In the genomic region with DNA sequence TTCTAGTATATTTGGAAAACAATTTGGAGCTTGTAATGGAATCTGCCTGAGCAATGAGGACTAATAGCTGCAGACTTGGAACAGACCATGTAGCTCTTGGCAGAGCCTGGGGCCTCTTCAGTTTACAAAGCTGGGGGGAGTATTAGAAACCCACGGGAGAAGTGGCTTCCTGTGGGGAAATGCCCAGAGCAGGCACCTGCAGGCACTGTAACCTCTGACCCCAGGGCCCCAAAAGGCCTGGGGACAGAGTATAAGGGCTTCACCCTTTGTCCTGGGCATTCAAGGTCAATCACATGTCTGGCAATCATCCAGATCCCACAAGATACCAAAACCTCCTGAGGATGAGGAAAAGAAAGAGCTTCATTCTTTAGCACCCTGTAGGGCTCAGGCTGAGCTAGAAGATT, we compare ENCODE assay signal across 8 cellular contexts. TPM values are rescaled to one million over a fixed set of nuclear protein-coding genes. Genes with fewer than 3 reads are reported as not detected.
DNase-seq lines count a peak whose midpoint lies in the region; ATAC-seq and TF ChIP-seq lines count a peak whose summit lies in the region.

No MANE protein-coding gene starts in this region.

- ATAC-seq in body of pancreas (peak; percentile 58), left colon (peak; percentile 19), HG03342 (IDR thresholded peaks at IDR 0.05; ENCODE audit: unreplicated experiment) (no peak), GM21723 (IDR thresholded peaks at IDR 0.05; ENCODE audit: unreplicated experiment) (no peak)

- peaks cover 3% of the 10 kb centered on the region for H4K20me1 ChIP-seq in smooth muscle cell (ENCODE audit: low read depth)

- H3K9me3 ChIP-seq in body of pancreas, result no peaks in the 10 kb centered on the region
- H3K9me3 ChIP-seq in stomach, result no peaks in the 10 kb centered on the region
- H3K9me3 ChIP-seq in smooth muscle cell (replicated peaks; ENCODE audit: low read depth), result no peaks in the 10 kb centered on the region

- H3K27ac ChIP-seq in body of pancreas (peak overlapping the region in 3 of 4 donors; percentile 53 to 65 (median 58)), stomach (peak overlapping the region; percentile 64 to 89 (median 83)), smooth muscle cell (ENCODE audit: low read depth) (no peak overlapping the region)

- no peak for TF ChIP-seq EP300 in stomach (IDR thresholded peaks at IDR 0.05)

- H3K4me3 ChIP-seq in body of pancreas, result no peak overlapping the region
- no peak overlapping the region for H3K4me3 ChIP-seq in stomach
- no peak overlapping the region for H3K4me3 ChIP-seq in smooth muscle cell

- WGBS in body of pancreas, 2 donors, result 0% methylated on average over 1 of the region's 1 CpG
- WGBS in stomach, 5 donors, result 0 to 10% (median 0%) methylated on average over 1 of the region's 1 CpG
- WGBS in smooth muscle cell (ENCODE audit: low lambda C conversion rate), result 26% methylated on average over 1 of the region's 1 CpG

- H3K79me2 ChIP-seq in smooth muscle cell (ENCODE audit: low read depth), result peaks cover 51% of the 10 kb centered on the region

- peaks cover 12% of the 10 kb centered on the region for H3F3A ChIP-seq in smooth muscle cell (ENCODE audit: low read depth)

- DNase-seq in HCEC 1CT (peak; percentile 41), body of pancreas (peak in 3 of 4 donors; percentile 35 to 43 (median 39)), left colon (peak in 1 of 2 donors; percentile 52), stomach (no peak), NCI-H446 treated with DMSO at 0.1 percent for 48 hours (lab: John Stamatoyannopoulos, UW) (no peak), smooth muscle cell (lab: John Stamatoyannopoulos, UW; ENCODE audit: unreplicated experiment) (no peak)

- no peak overlapping the region for H2AFZ ChIP-seq in smooth muscle cell (ENCODE audit: low read depth)

- intact Hi-C loops in body of pancreas (cut with DNase I), result loop anchor here (10.0 kb wide), 1 partner anchor 487 kb away; no protein-coding TSS in a partner anchor
- intact Hi-C loops in left colon (cut with DNase I, micrococcal nuclease), result loop anchor here (10.0 kb wide), 2 partner anchors 67 to 387 kb away; partner anchors contain the start of gene OSER1 (in 1 of the 2)
- intact Hi-C loops in stomach (cut with DNase I; ENCODE audit: low total_unique reads), result no loop called here

- H3K4me2 ChIP-seq in smooth muscle cell, result no peak overlapping the region

- TF ChIP-seq CTCF in body of pancreas (IDR thresholded peaks at IDR 0.05) (no peak), stomach (IDR thresholded peaks at IDR 0.05) (no peak), smooth muscle cell (IDR thresholded peaks at IDR 0.05; ENCODE audit: borderline replicate concordance, insufficient read depth, poor library complexity, severe bottlenecking) (no peak)

- no peak for TF ChIP-seq POLR2A in body of pancreas (IDR thresholded peaks at IDR 0.05)
- TF ChIP-seq POLR2A in stomach (IDR thresholded peaks at IDR 0.05), result no peak

- no peaks in the 10 kb centered on the region for H3K36me3 ChIP-seq in body of pancreas (replicated peaks in 1 of 2; ENCODE audit: insufficient read depth in 1 of 2, low read depth in 2 of 2)
- no peaks in the 10 kb centered on the region for H3K36me3 ChIP-seq in stomach
- no peaks in the 10 kb centered on the region for H3K36me3 ChIP-seq in smooth muscle cell (ENCODE audit: low read depth)

- peaks cover 22% of the 10 kb centered on the region for H3K4me1 ChIP-seq in body of pancreas
- peaks cover 41 to 69% (median 57%) of the 10 kb centered on the region in 4 donors for H3K4me1 ChIP-seq in stomach
- H3K4me1 ChIP-seq in smooth muscle cell (ENCODE audit: low read depth), result peaks cover 7% of the 10 kb centered on the region

- no peak overlapping the region for H3K9ac ChIP-seq in smooth muscle cell (ENCODE audit: low read depth)

- H3K27me3 ChIP-seq in body of pancreas (no peaks in the 10 kb centered on the region), stomach (no peaks in the 10 kb centered on the region), smooth muscle cell (ENCODE audit: low read depth) (no peaks in the 10 kb centered on the region)

RNA-seq across cellular contexts. Expression of gene PKIG, which starts 19.4 kb away (rescaled TPM):
- 10 to 100 TPM; 43.6 to 64.9 TPM for total RNA-seq in body of pancreas
- 10 to 100 TPM; 30.9 to 44.7 TPM for total RNA-seq in left colon
- total RNA-seq in stomach, result 100 to 1,000 TPM in 1 of 5 donors, 10 to 100 TPM in 4; 17.4 to 113 (median 41.7) TPM
- 100 to 1,000 TPM in 1 of 3 donors, 10 to 100 TPM in 2; 52.0 to 124 (median 86.9) TPM for polyA plus RNA-seq in stomach
- total RNA-seq in smooth muscle cell, result 81.4 and 86.1 TPM in 2 replicates
- polyA plus RNA-seq in smooth muscle cell, result 67.5 and 68.9 TPM in 2 replicates

RNA-seq across cellular contexts. Expression of gene ADA, which starts 49.7 kb away (rescaled TPM):
- total RNA-seq in body of pancreas (1 to 10 TPM; 3.3 to 7.8 TPM), left colon (1 to 10 TPM; 2.5 to 3.4 TPM), stomach (100 to 1,000 TPM in 1 of 5 donors, 10 to 100 TPM in 3, 1 to 10 TPM in 1; 2.3 to 165 (median 22.3) TPM), smooth muscle cell (25.1 and 28.4 TPM in 2 replicates)
- polyA plus RNA-seq in stomach (10 to 100 TPM; 27.9 to 81.0 (median 53.1) TPM), smooth muscle cell (32.5 and 35.2 TPM in 2 replicates)

Comparison
In these comparisons a context has a peak if more than half of its experiments do, and no peak if none do; other contexts are left out.
1. DNase-seq: peak in HCEC 1CT (single experiment) and body of pancreas (3 of 4); none in stomach (single experiment), NCI-H446 treated with DMSO at 0.1 percent for 48 hours (single experiment) and smooth muscle cell (single experiment).
2. ATAC-seq: peak in body of pancreas (single experiment) and left colon (single experiment); none in HG03342 (single experiment) and GM21723 (single experiment).